In the genomic region with DNA sequence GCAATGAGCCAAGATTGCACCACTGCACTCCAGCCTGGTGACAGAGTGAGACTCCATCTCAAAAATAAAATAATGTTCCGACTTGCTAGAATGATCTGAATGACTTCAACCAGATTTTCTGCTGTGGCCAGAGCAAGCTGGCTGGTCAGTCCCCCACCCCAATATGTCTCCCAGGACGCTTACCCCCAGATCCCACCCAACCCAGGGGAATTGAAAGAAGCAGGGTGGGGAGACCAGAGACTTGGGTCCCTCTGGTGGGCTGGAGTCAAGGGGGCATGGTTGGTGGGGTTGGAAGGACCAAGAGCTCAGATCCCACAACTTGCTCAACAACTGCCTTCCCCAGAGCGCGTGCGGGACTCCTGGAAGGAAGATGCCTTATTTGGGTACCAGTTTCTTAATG, we compare ENCODE assay signal across 12 cellular contexts. TPM values are rescaled to one million over a fixed set of nuclear protein-coding genes. Genes with fewer than 3 reads are reported as not detected.
DNase-seq lines count a peak whose midpoint lies in the region; ATAC-seq, FAIRE-seq and TF ChIP-seq lines count a peak whose summit lies in the region.
"Not testable (repeated sequence)": the region's sequence is repeated elsewhere in the genome, so short reads cannot be mapped to it uniquely, and the experiment has no call there.
"Had no signal": no experiment of that assay in that cellular context is flagged by ENCODE, and none has a peak within 500 bp of the region (broad histone marks: within the 10 kb centered on the region; RNA-seq: fewer than 3 reads in every experiment).

No MANE protein-coding gene starts in this region.

- H3K4me2 ChIP-seq in GM23338; astrocyte (ENCODE audit: low read length): not testable (repeated sequence)

- H3K36me3 Mint-ChIP-seq in CD4-positive, alpha-beta T cell (ENCODE audit: low read depth), result peaks cover 14% of the 10 kb centered on the region
- H3K36me3 Mint-ChIP-seq in GM23338 (ENCODE audit: low read depth); T-cell; activated CD4-positive, alpha-beta T cell treated with anti-CD3 and anti-CD28 coated beads, Interleukin-2, amount 10 ng/mL, durations not matched to agents 24 days and 14 days (ENCODE audit: low read depth); activated T-helper 17 cell treated with anti-CD3 and anti-CD28 coated beads, Interleukin-2, amount 50 U/mL, for 72 hours (ENCODE audit: low read depth); astrocyte (ENCODE audit: low read depth, unreplicated experiment): not testable (repeated sequence)
- H3K36me3 Mint-ChIP-seq in naive thymus-derived CD8-positive, alpha-beta T cell, result peaks cover 0 to 15% (median 0%) of the 10 kb centered on the region in 3 donors
- peaks cover 9 to 13% of the 10 kb centered on the region in 2 donors for H3K36me3 Mint-ChIP-seq in stimulated activated naive B cell treated with anti-CD40 and anti-IgM and Interleukin-4, amounts not matched to agents 10 μg/mL and 1 μg/mL and 100 μg/mL, for 72 hours

- not testable (repeated sequence) for H3K9me2 ChIP-seq in GM23338 (ENCODE audit: insufficient read depth)

- peaks cover 41% of the 10 kb centered on the region for H3K4me1 Mint-ChIP-seq in CD4-positive, alpha-beta T cell (ENCODE audit: low read depth)
- H3K4me1 Mint-ChIP-seq in GM23338, result peaks cover 27% of the 10 kb centered on the region
- H3K4me1 Mint-ChIP-seq in T-cell, result peaks cover 47 to 58% (median 53%) of the 10 kb centered on the region in 3 donors
- peaks cover 47% of the 10 kb centered on the region for H3K4me1 Mint-ChIP-seq in activated CD4-positive, alpha-beta T cell treated with anti-CD3 and anti-CD28 coated beads, Interleukin-2, amount 10 ng/mL, durations not matched to agents 24 days and 14 days
- H3K4me1 Mint-ChIP-seq in activated T-helper 17 cell treated with anti-CD3 and anti-CD28 coated beads, Interleukin-2, amount 50 U/mL, for 72 hours, result peaks cover 39% of the 10 kb centered on the region
- peaks cover 11% of the 10 kb centered on the region for H3K4me1 Mint-ChIP-seq in astrocyte (ENCODE audit: low read depth, unreplicated experiment)
- peaks cover 31 to 68% (median 55%) of the 10 kb centered on the region in 4 donors for H3K4me1 Mint-ChIP-seq in naive thymus-derived CD8-positive, alpha-beta T cell
- H3K4me1 Mint-ChIP-seq in stimulated activated naive B cell treated with anti-CD40 and anti-IgM and Interleukin-4, amounts not matched to agents 10 μg/mL and 1 μg/mL and 100 μg/mL, for 72 hours, result peaks cover 46 to 66% of the 10 kb centered on the region in 2 donors

- intact Hi-C loops in CD4-positive, alpha-beta T cell (cut with DNase I, micrococcal nuclease); activated CD4-positive, alpha-beta T cell treated with anti-CD3 and anti-CD28 coated beads, Interleukin-2, amount 10 ng/mL, durations not matched to agents 24 days and 14 days (cut with micrococcal nuclease): not testable (repeated sequence)

- not testable (repeated sequence) for H3K9ac ChIP-seq in astrocyte (ENCODE audit: low read length)

- H3K4me1 ChIP-seq in GM23338 (ENCODE audit: insufficient read depth), result not testable (repeated sequence)
- H3K4me1 ChIP-seq in astrocyte (ENCODE audit: insufficient read depth, low read length), result peaks cover 13% of the 10 kb centered on the region

- POLR2A ChIA-PET in CD4-positive, alpha-beta T cell (lab: Charles Lee); T-cell (lab: Charles Lee); naive thymus-derived CD8-positive, alpha-beta T cell (lab: Charles Lee): not testable (repeated sequence)

- not testable (repeated sequence) for H3K36me3 ChIP-seq in GM23338 (ENCODE audit: insufficient read depth); astrocyte (ENCODE audit: insufficient read depth, low read length)

- H3K9me3 ChIP-seq in CD4-positive, alpha-beta T cell (ENCODE audit: control insufficient read depth, low read length); astrocyte (ENCODE audit: insufficient read depth, low read depth, low read length): not testable (repeated sequence)

- H3K27me3 Mint-ChIP-seq in CD4-positive, alpha-beta T cell; T-cell; activated T-helper 17 cell treated with anti-CD3 and anti-CD28 coated beads, Interleukin-2, amount 50 U/mL, for 72 hours; stimulated activated naive B cell treated with anti-CD40 and anti-IgM and Interleukin-4, amounts not matched to agents 10 μg/mL and 1 μg/mL and 100 μg/mL, for 72 hours: not testable (repeated sequence)
- H3K27me3 Mint-ChIP-seq in GM23338 (ENCODE audit: insufficient read depth, low read depth, poor library complexity), result peaks cover 41% of the 10 kb centered on the region
- peaks cover 34% of the 10 kb centered on the region for H3K27me3 Mint-ChIP-seq in activated CD4-positive, alpha-beta T cell treated with anti-CD3 and anti-CD28 coated beads, Interleukin-2, amount 10 ng/mL, durations not matched to agents 24 days and 14 days
- H3K27me3 Mint-ChIP-seq in astrocyte (ENCODE audit: low read depth, unreplicated experiment), result peaks cover 59% of the 10 kb centered on the region
- H3K27me3 Mint-ChIP-seq in naive thymus-derived CD8-positive, alpha-beta T cell, result peaks cover 0 to 14% (median 0%) of the 10 kb centered on the region in 5 donors

- not testable (repeated sequence) for H3K27me3 ChIP-seq in CD4-positive, alpha-beta T cell (ENCODE audit: control insufficient read depth, insufficient read depth, low read length)
- peaks cover 51% of the 10 kb centered on the region for H3K27me3 ChIP-seq in GM23338 (ENCODE audit: insufficient read depth)
- peaks cover 44% of the 10 kb centered on the region for H3K27me3 ChIP-seq in astrocyte (ENCODE audit: insufficient read depth, low read length)

- H3K27ac Mint-ChIP-seq in CD4-positive, alpha-beta T cell, result peak overlapping the region; percentile 96
- not testable (repeated sequence) for H3K27ac Mint-ChIP-seq in GM23338; T-cell; activated CD4-positive, alpha-beta T cell treated with anti-CD3 and anti-CD28 coated beads, Interleukin-2, amount 10 ng/mL, durations not matched to agents 24 days and 14 days
- peak overlapping the region; percentile 82 for H3K27ac Mint-ChIP-seq in activated T-helper 17 cell treated with anti-CD3 and anti-CD28 coated beads, Interleukin-2, amount 50 U/mL, for 72 hours
- H3K27ac Mint-ChIP-seq in astrocyte (ENCODE audit: unreplicated experiment), result peak overlapping the region; percentile 27
- H3K27ac Mint-ChIP-seq in naive thymus-derived CD8-positive, alpha-beta T cell, result peak overlapping the region in 4 of 10 donors; percentile 7 to 93 (median 46)
- H3K27ac Mint-ChIP-seq in stimulated activated naive B cell treated with anti-CD40 and anti-IgM and Interleukin-4, amounts not matched to agents 10 μg/mL and 1 μg/mL and 100 μg/mL, for 72 hours, result peak overlapping the region; percentile 70

- not testable (repeated sequence) for H2AFZ ChIP-seq in GM23338; astrocyte (ENCODE audit: low read depth, low read length)

- not testable (repeated sequence) for DNase-seq in CD4-positive, alpha-beta T cell; GM23338 (ENCODE audit: low spot score); T-cell; activated CD4-positive, alpha-beta T cell treated with anti-CD3 and anti-CD28 coated beads, Interleukin-2, amount 10 ng/mL, durations not matched to agents 24 days and 14 days; astrocyte (ENCODE audit: low read depth); naive thymus-derived CD8-positive, alpha-beta T cell; stimulated activated naive B cell treated with anti-CD40 and anti-IgM and Interleukin-4, amounts not matched to agents 10 μg/mL and 1 μg/mL and 100 μg/mL, for 72 hours

- H3K4me3 ChIP-seq in GM23338; astrocyte (ENCODE audit: insufficient read depth, low read depth, low read length): not testable (repeated sequence)

- not testable (repeated sequence) for FAIRE-seq in astrocyte (lab: Jason Lieb, UNC)

- H4K20me1 ChIP-seq in GM23338 (replicated peaks; ENCODE audit: insufficient read depth); astrocyte (ENCODE audit: insufficient read depth, low read length): not testable (repeated sequence)

- H3K27ac ChIP-seq in CD4-positive, alpha-beta T cell (ENCODE audit: low read depth, low read length); GM23338 (ENCODE audit: low read depth); astrocyte (ENCODE audit: low read depth, low read length): not testable (repeated sequence)

- CTCF ChIA-PET in CD4-positive, alpha-beta T cell (lab: Charles Lee); T-cell (lab: Charles Lee): not testable (repeated sequence)

- not testable (repeated sequence) for ATAC-seq in CD4-positive, alpha-beta T cell (ENCODE audit: poor library complexity); GM23338; T-cell (replicated peaks in 1 of 4); activated T-helper 17 cell treated with anti-CD3 and anti-CD28 coated beads, Interleukin-2, amount 50 U/mL, for 72 hours (replicated peaks); naive thymus-derived CD8-positive, alpha-beta T cell; stimulated activated naive B cell treated with anti-CD40 and anti-IgM and Interleukin-4, amounts not matched to agents 10 μg/mL and 1 μg/mL and 100 μg/mL, for 72 hours (replicated peaks)

- H3K4me3 Mint-ChIP-seq in CD4-positive, alpha-beta T cell, result peak overlapping the region; percentile 97
- peak overlapping the region; percentile 85 for H3K4me3 Mint-ChIP-seq in GM23338
- H3K4me3 Mint-ChIP-seq in T-cell, result peak overlapping the region; percentile 15 to 94 (median 91)
- peak overlapping the region; percentile 91 for H3K4me3 Mint-ChIP-seq in activated CD4-positive, alpha-beta T cell treated with anti-CD3 and anti-CD28 coated beads, Interleukin-2, amount 10 ng/mL, durations not matched to agents 24 days and 14 days
- peak overlapping the region; percentile 82 for H3K4me3 Mint-ChIP-seq in activated T-helper 17 cell treated with anti-CD3 and anti-CD28 coated beads, Interleukin-2, amount 50 U/mL, for 72 hours
- peak overlapping the region; percentile 28 for H3K4me3 Mint-ChIP-seq in astrocyte (ENCODE audit: unreplicated experiment)
- H3K4me3 Mint-ChIP-seq in naive thymus-derived CD8-positive, alpha-beta T cell, result peak overlapping the region in 9 of 10 donors; percentile 23 to 97 (median 89)
- peak overlapping the region; percentile 31 to 91 for H3K4me3 Mint-ChIP-seq in stimulated activated naive B cell treated with anti-CD40 and anti-IgM and Interleukin-4, amounts not matched to agents 10 μg/mL and 1 μg/mL and 100 μg/mL, for 72 hours

- not testable (repeated sequence) for H3K79me2 ChIP-seq in GM23338 (replicated peaks; ENCODE audit: insufficient read depth); astrocyte (ENCODE audit: insufficient read depth, low read length)

- H3K9me3 Mint-ChIP-seq in CD4-positive, alpha-beta T cell; GM23338; T-cell; activated CD4-positive, alpha-beta T cell treated with anti-CD3 and anti-CD28 coated beads, Interleukin-2, amount 10 ng/mL, durations not matched to agents 24 days and 14 days; activated T-helper 17 cell treated with anti-CD3 and anti-CD28 coated beads, Interleukin-2, amount 50 U/mL, for 72 hours; astrocyte (ENCODE audit: unreplicated experiment); naive thymus-derived CD8-positive, alpha-beta T cell; stimulated activated naive B cell treated with anti-CD40 and anti-IgM and Interleukin-4, amounts not matched to agents 10 μg/mL and 1 μg/mL and 100 μg/mL, for 72 hours: not testable (repeated sequence)

- TF ChIP-seq CTCF in CD4-positive, alpha-beta T cell (IDR thresholded peaks at IDR 0.05); GM23338 (conservative IDR thresholded peaks at IDR 0.05; ENCODE audit: low read depth in 2 of 2); astrocyte (IDR thresholded peaks at IDR 0.05; ENCODE audit: insufficient read depth, low read depth, low read length): not testable (repeated sequence)

- 0 out of 2 replicates have a peak, but pooled peaks cover 11% of the 10 kb centered on the region for H3F3A ChIP-seq in GM23338 (replicated peaks; ENCODE audit: low read depth)

RNA-seq across cellular contexts. Expression of a gene that starts 6.8 kb away (rescaled TPM):
- under 1 TPM; 0.69 to 0.70 TPM for total RNA-seq in CD4-positive, alpha-beta T cell
- 1.7 and 2.7 TPM in 2 replicates for total RNA-seq in GM23338 (2014; rRNA removed; shearing (Covaris generic))
- polyA plus RNA-seq in GM23338 (2016; fragmentation: Nextera tagmentation; extraction: Ambion mirVana), result 3.9 and 4.8 TPM in 2 replicates
- 1 to 10 TPM; 1.1 to 3.5 (median 2.8) TPM for total RNA-seq in T-cell
- total RNA-seq in activated CD4-positive, alpha-beta T cell treated with anti-CD3 and anti-CD28 coated beads, Interleukin-2, amount 10 ng/mL, durations not matched to agents 24 days and 14 days, result 1.8 and 1.9 TPM in 2 replicates
- 1 to 10 TPM; 1.1 to 3.0 TPM for total RNA-seq in activated T-helper 17 cell treated with anti-CD3 and anti-CD28 coated beads, Interleukin-2, amount 50 U/mL, for 72 hours
- total RNA-seq in astrocyte, result 3.1 and 4.1 TPM in 2 replicates
- total RNA-seq in naive thymus-derived CD8-positive, alpha-beta T cell, result 1 to 10 TPM; 3.4 to 4.2 TPM
- 1 to 10 TPM; 2.2 to 6.4 (median 5.8) TPM for polyA plus RNA-seq in naive thymus-derived CD8-positive, alpha-beta T cell

RNA-seq across cellular contexts. Expression of a gene that starts 7.0 kb away (rescaled TPM):
- total RNA-seq in CD4-positive, alpha-beta T cell, result 10 to 100 TPM; 31.4 to 32.0 TPM
- 5.0 and 5.5 TPM in 2 replicates for total RNA-seq in GM23338 (2014; rRNA removed; shearing (Covaris generic))
- polyA plus RNA-seq in GM23338 (2016; fragmentation: Nextera tagmentation; extraction: Ambion mirVana), result 40.0 and 49.3 TPM in 2 replicates
- total RNA-seq in T-cell, result 10 to 100 TPM; 18.9 to 26.3 (median 22.1) TPM
- 24.3 and 25.7 TPM in 2 replicates for total RNA-seq in activated CD4-positive, alpha-beta T cell treated with anti-CD3 and anti-CD28 coated beads, Interleukin-2, amount 10 ng/mL, durations not matched to agents 24 days and 14 days
- 10 to 100 TPM; 17.5 to 20.2 TPM for total RNA-seq in activated T-helper 17 cell treated with anti-CD3 and anti-CD28 coated beads, Interleukin-2, amount 50 U/mL, for 72 hours
- total RNA-seq in astrocyte, result 21.0 and 22.8 TPM in 2 replicates
- total RNA-seq in naive thymus-derived CD8-positive, alpha-beta T cell, result 10 to 100 TPM; 23.1 to 27.3 TPM
- polyA plus RNA-seq in naive thymus-derived CD8-positive, alpha-beta T cell, result 10 to 100 TPM; 25.2 to 30.7 (median 28.6) TPM

RNA-seq across cellular contexts. Expression of a gene that starts 17.6 kb away (rescaled TPM):
- 10 to 100 TPM; 13.2 to 17.7 TPM for total RNA-seq in CD4-positive, alpha-beta T cell
- 197 and 202 TPM in 2 replicates for total RNA-seq in GM23338 (2014; rRNA removed; shearing (Covaris generic))
- polyA plus RNA-seq in GM23338 (2016; fragmentation: Nextera tagmentation; extraction: Ambion mirVana), result 887 and 915 TPM in 2 replicates
- total RNA-seq in T-cell (10 to 100 TPM; 14.6 to 21.3 (median 17.9) TPM), astrocyte (141 and 158 TPM in 2 replicates)
- 92.7 and 102 TPM in 2 replicates for total RNA-seq in activated CD4-positive, alpha-beta T cell treated with anti-CD3 and anti-CD28 coated beads, Interleukin-2, amount 10 ng/mL, durations not matched to agents 24 days and 14 days
- total RNA-seq in activated T-helper 17 cell treated with anti-CD3 and anti-CD28 coated beads, Interleukin-2, amount 50 U/mL, for 72 hours, result 100 to 1,000 TPM; 114 to 160 TPM
- 10 to 100 TPM; 17.2 to 20.9 TPM for total RNA-seq in naive thymus-derived CD8-positive, alpha-beta T cell
- polyA plus RNA-seq in naive thymus-derived CD8-positive, alpha-beta T cell, result 10 to 100 TPM; 48.7 to 73.5 (median 60.3) TPM

RNA-seq across cellular contexts. Expression of a gene that starts 17.9 kb away (rescaled TPM):
- total RNA-seq in CD4-positive, alpha-beta T cell, result 10 to 100 TPM in 1 of 2 experiments, 1 to 10 TPM in 1; 8.9 to 11.7 TPM
- 27.8 and 31.8 TPM in 2 replicates for total RNA-seq in GM23338 (2014; rRNA removed; shearing (Covaris generic))
- 5.9 and 6.0 TPM in 2 replicates for polyA plus RNA-seq in GM23338 (2016; fragmentation: Nextera tagmentation; extraction: Ambion mirVana)
- total RNA-seq in T-cell, result 10 to 100 TPM; 12.4 to 16.9 (median 15.9) TPM
- 20.9 and 23.9 TPM in 2 replicates for total RNA-seq in activated CD4-positive, alpha-beta T cell treated with anti-CD3 and anti-CD28 coated beads, Interleukin-2, amount 10 ng/mL, durations not matched to agents 24 days and 14 days
- total RNA-seq in activated T-helper 17 cell treated with anti-CD3 and anti-CD28 coated beads, Interleukin-2, amount 50 U/mL, for 72 hours, result 10 to 100 TPM; 17.6 to 24.2 TPM
- 23.3 and 25.4 TPM in 2 replicates for total RNA-seq in astrocyte
- total RNA-seq in naive thymus-derived CD8-positive, alpha-beta T cell, result 10 to 100 TPM; 17.5 to 24.8 TPM
- polyA plus RNA-seq in naive thymus-derived CD8-positive, alpha-beta T cell, result 1 to 10 TPM; 1.2 to 2.3 (median 2.2) TPM

RNA-seq across cellular contexts. Expression of a gene that starts 54.8 kb away (rescaled TPM):
- not detected for total RNA-seq in CD4-positive, alpha-beta T cell
- total RNA-seq in GM23338 (2014; rRNA removed; shearing (Covaris generic)), result 1.4 and 2.3 TPM in 2 replicates
- 0.38 and 1.2 TPM in 2 replicates for polyA plus RNA-seq in GM23338 (2016; fragmentation: Nextera tagmentation; extraction: Ambion mirVana)
- total RNA-seq in T-cell (under 1 TPM in 2 of 5 donors, not detected in 3; 0.13 TPM), astrocyte (6.9 and 13.2 TPM in 2 replicates)
- total RNA-seq in activated CD4-positive, alpha-beta T cell treated with anti-CD3 and anti-CD28 coated beads, Interleukin-2, amount 10 ng/mL, durations not matched to agents 24 days and 14 days, result not detected in 2 replicates
- total RNA-seq in activated T-helper 17 cell treated with anti-CD3 and anti-CD28 coated beads, Interleukin-2, amount 50 U/mL, for 72 hours, result not detected
- total RNA-seq in naive thymus-derived CD8-positive, alpha-beta T cell, result not detected
- under 1 TPM in 1 of 3 donors, not detected in 2; 0.43 TPM for polyA plus RNA-seq in naive thymus-derived CD8-positive, alpha-beta T cell
- total RNA-seq: Daoy, G401, M059J, Peyer's patch had no signal

Comparison
In these comparisons a context has a peak if more than half of its experiments do, and no peak if none do; other contexts are left out.
1. H3K4me3 Mint-ChIP-seq: peak in every context shown above with its lines; median percentile 97 in CD4-positive, alpha-beta T cell; 91 in T-cell; 91 in activated CD4-positive, alpha-beta T cell treated with anti-CD3 and anti-CD28 coated beads, Interleukin-2, amount 10 ng/mL, durations not matched to agents 24 days and 14 days; 89 in naive thymus-derived CD8-positive, alpha-beta T cell; 85 in GM23338; 82 in activated T-helper 17 cell treated with anti-CD3 and anti-CD28 coated beads, Interleukin-2, amount 50 U/mL, for 72 hours; 61 in stimulated activated naive B cell treated with anti-CD40 and anti-IgM and Interleukin-4, amounts not matched to agents 10 μg/mL and 1 μg/mL and 100 μg/mL, for 72 hours; 28 in astrocyte.